Comparison of ENCODE assay signal across 1 cellular context in genomic region chr7:101442426-101443070, GRCh38.
TF ChIP-seq lines count a peak whose summit lies in the region.

No MANE protein-coding gene starts in this region.

TF ChIP-seq in H1, 55 proteins besides CTCF, POLR2A, EP300 and RAD21:
- TF ChIP-seq SP1 (IDR thresholded peaks at IDR 0.05; ENCODE audit: low read depth, low read length) (no peak), NRF1 (IDR thresholded peaks at IDR 0.05; ENCODE audit: low read depth, low read length) (no peak), ZNF274 (IDR thresholded peaks at IDR 0.05; ENCODE audit: borderline replicate concordance, extremely low read depth, low read length) (no peak), SP2 (IDR thresholded peaks at IDR 0.05; ENCODE audit: low read length) (no peak), TCF12 (IDR thresholded peaks at IDR 0.05; ENCODE audit: low read depth, low read length) (no peak), EGR1 (IDR thresholded peaks at IDR 0.05; ENCODE audit: borderline replicate concordance, low read depth, low read length) (no peak), HDAC2 (IDR thresholded peaks at IDR 0.05; ENCODE audit: borderline replicate concordance in 1 of 2, low read depth in 2 of 2, low read length in 2 of 2) (no peak), CBX5 (IDR thresholded peaks at IDR 0.05; ENCODE audit: low read depth, low read length) (no peak), CTBP2 (IDR thresholded peaks at IDR 0.05; ENCODE audit: borderline replicate concordance, insufficient read depth, insufficient read length, low read length) (no peak)
